Comparison of ENCODE assay signal across 11 cellular contexts in genomic region chr14:36747411-36748184, GRCh38.
A peak's percentile ranks its signal among the peaks of the same experiment; 100 is the strongest.
DNase-seq lines count a peak whose midpoint lies in the region; ATAC-seq, FAIRE-seq and TF ChIP-seq lines count a peak whose summit lies in the region.
"Had no signal": no experiment of that assay in that cellular context is flagged by ENCODE, and none has a peak within 500 bp of the region (broad histone marks: within the 10 kb centered on the region; RNA-seq: fewer than 3 reads in every experiment).

No MANE protein-coding gene starts in this region.

- H3K4me1 ChIP-seq in MM.1S (ENCODE audit: low read length), result no peaks in the 10 kb centered on the region
- H3K4me1 ChIP-seq in H1 (replicated peaks in 1 of 4; ENCODE audit: control insufficient read depth in 3 of 4, insufficient read depth in 4 of 4, low read length in 3 of 4), result peaks cover 0 to 2% (median 0%) of the 10 kb centered on the region in 4 experiments; a peak in 1 of 7 replicates
- peaks cover 2% of the 10 kb centered on the region for H3K4me1 ChIP-seq in prostate gland (replicated peaks)
- H3K4me1 ChIP-seq: Peyer's patch had no signal

- no peak overlapping the region for H3K27ac Mint-ChIP-seq in stimulated activated memory B cell treated with anti-CD40 and anti-IgM and Interleukin-4, amounts not matched to agents 10 μg/mL and 1 μg/mL and 100 μg/mL, for 72 hours
- H3K27ac Mint-ChIP-seq: activated naive CD4-positive, alpha-beta T cell treated with anti-CD3 and anti-CD28 coated beads, Interleukin-2, amount 50 U/mL, for 24 hours had no signal

- no peak overlapping the region for H2AFZ ChIP-seq in MM.1S (ENCODE audit: low read length)
- no peak overlapping the region for H2AFZ ChIP-seq in H1 (ENCODE audit: low read length)

- H4K20me1 ChIP-seq in MM.1S (ENCODE audit: insufficient read depth, low read length), result no peaks in the 10 kb centered on the region
- no peaks in the 10 kb centered on the region for H4K20me1 ChIP-seq in H1 (replicated peaks in 1 of 2; ENCODE audit: control insufficient read depth in 1 of 2, insufficient read depth in 2 of 2, low read length in 2 of 2)

- no peak for FAIRE-seq in H1 (lab: Jason Lieb, UNC)

- H3K36me3 ChIP-seq in MM.1S (replicated peaks; ENCODE audit: insufficient read depth, low read length), result no peaks in the 10 kb centered on the region
- H3K36me3 ChIP-seq in H1 (ENCODE audit: control insufficient read depth in 2 of 4, insufficient read depth in 4 of 4, low read length in 3 of 4), result no peaks in the 10 kb centered on the region
- no peaks in the 10 kb centered on the region for H3K36me3 ChIP-seq in prostate gland
- H3K36me3 ChIP-seq: Peyer's patch had no signal

- H3K4ac ChIP-seq in H1 (replicated peaks; ENCODE audit: insufficient read length, low read depth, low read length), result no peak overlapping the region

- no peak for TF ChIP-seq EP300 in H1 (IDR thresholded peaks at IDR 0.05; ENCODE audit: borderline replicate concordance in 1 of 2, low read depth in 2 of 2, low read length in 2 of 2)

- H3K9ac ChIP-seq in MM.1S (ENCODE audit: low read length) (no peak overlapping the region), H1 (replicated peaks in 1 of 4; ENCODE audit: extremely low read depth in 1 of 4, low read depth in 3 of 4, low read length in 3 of 4) (no peak overlapping the region)

- H4K5ac ChIP-seq in H1 (ENCODE audit: insufficient read length, low read depth, low read length), result no peak overlapping the region

- peak; percentile 44 for TF ChIP-seq CTCF in MM.1S (IDR thresholded peaks at IDR 0.05; ENCODE audit: low read length)
- peak; percentile 21 to 60 (median 41) for TF ChIP-seq CTCF in H1 (IDR thresholded peaks at IDR 0.05; ENCODE audit: control extremely low read depth in 1 of 3, insufficient read depth in 1 of 3, low read depth in 1 of 3, low read length in 3 of 3)
- TF ChIP-seq CTCF in prostate gland (IDR thresholded peaks at IDR 0.05), result peak in 3 of 4 experiments; percentile 7 to 18 (median 18)

- no peak overlapping the region for H2BK15ac ChIP-seq in H1 (ENCODE audit: low read length)

- intact Hi-C loops in prostate gland (cut with DNase I), result no loop called here

- H3K9me3 Mint-ChIP-seq in stimulated activated memory B cell treated with anti-CD40 and anti-IgM and Interleukin-4, amounts not matched to agents 10 μg/mL and 1 μg/mL and 100 μg/mL, for 72 hours, result peaks cover 10% of the 10 kb centered on the region

- no peak overlapping the region for H4K91ac ChIP-seq in H1 (replicated peaks; ENCODE audit: insufficient read length, low read length)

- WGBS in H1 (ENCODE audit: extremely low coverage in 1 of 2, insufficient coverage in 1 of 2, insufficient read length in 1 of 2, insufficient replicate concordance in 2 of 2, low coverage in 1 of 2, low lambda C conversion rate in 2 of 2, missing lambda C conversion rate in 1 of 2), 2 experiments, result 67% methylated on average over 8 of the region's 8 CpGs; no CpG with 5 or more reads in 1 of the 2 experiments
- 73% methylated on average over 8 of the region's 8 CpGs for WGBS in prostate gland

- no peak overlapping the region for H2BK120ac ChIP-seq in H1 (replicated peaks; ENCODE audit: low read depth, low read length)

- H3K18ac ChIP-seq in H1 (ENCODE audit: extremely low read depth, low read length), result no peak overlapping the region

- no peak for TF ChIP-seq POLR2A in H1 (IDR thresholded peaks at IDR 0.05; ENCODE audit: control extremely low read depth in 1 of 2, low read depth in 2 of 2, low read length in 2 of 2)
- TF ChIP-seq POLR2A in prostate gland (IDR thresholded peaks at IDR 0.05), result no peak

- ATAC-seq in stimulated activated memory B cell treated with anti-CD40 and anti-IgM and Interleukin-4, amounts not matched to agents 10 μg/mL and 1 μg/mL and 100 μg/mL, for 72 hours, result no peak

- H3K4me3 ChIP-seq in MM.1S (ENCODE audit: low read length), result no peak overlapping the region
- H3K4me3 ChIP-seq in H1 (ENCODE audit: extremely low read depth in 1 of 4, insufficient read depth in 2 of 4, low read depth in 3 of 4, low read length in 4 of 4), result no peak overlapping the region
- H3K4me3 ChIP-seq in prostate gland, result no peak overlapping the region
- H3K4me3 ChIP-seq: lung, Peyer's patch had no signal

- H2AK5ac ChIP-seq in H1 (ENCODE audit: low read depth, low read length), result no peak overlapping the region

- H3K79me2 ChIP-seq in MM.1S (ENCODE audit: low read length) (no peaks in the 10 kb centered on the region), H1 (ENCODE audit: control insufficient read depth in 1 of 2, insufficient read depth in 2 of 2, low read length in 2 of 2) (no peaks in the 10 kb centered on the region)

- H3K79me1 ChIP-seq in H1 (ENCODE audit: low read depth, low read length), result no peaks in the 10 kb centered on the region

- no peak overlapping the region for H2BK5ac ChIP-seq in H1 (ENCODE audit: low read depth, low read length)

- CTCF ChIA-PET in H1 (lab: Charles Lee; ENCODE audit: partially characterized antibody), result interaction anchor here (0.6 to 3.2 kb wide), 50 partner anchors 8 to 842 kb away, joined by 3 to 103 read pairs (median 4); partner anchors contain the start of gene PAX9

- no peak overlapping the region for H3K27ac ChIP-seq in MM.1S (ENCODE audit: low read length)
- H3K27ac ChIP-seq in H1 (ENCODE audit: low read depth, low read length), result no peak overlapping the region
- no peak overlapping the region for H3K27ac ChIP-seq in prostate gland
- H3K27ac ChIP-seq: Peyer's patch had no signal

- no peaks in the 10 kb centered on the region for H3K23me2 ChIP-seq in H1 (ENCODE audit: low read depth, low read length)

- peak; percentile 8 to 37; a peak in 1 of 4 replicates for TF ChIP-seq RAD21 in H1 (IDR thresholded peaks at IDR 0.05 in 1 of 2, conservative IDR thresholded peaks at IDR 0.05 in 1 of 2; ENCODE audit: low read depth in 2 of 2, low read length in 2 of 2)

- H3F3A ChIP-seq in MM.1S (ENCODE audit: insufficient read depth, low read length), result no peaks in the 10 kb centered on the region

- H3K23ac ChIP-seq in H1 (ENCODE audit: insufficient read length), result no peak overlapping the region

- H3K9me3 ChIP-seq in MM.1S (replicated peaks; ENCODE audit: insufficient read depth, low read length) (no peaks in the 10 kb centered on the region), H1 (ENCODE audit: insufficient read depth in 2 of 2, low read depth in 1 of 2, low read length in 1 of 2) (no peaks in the 10 kb centered on the region), prostate gland (no peaks in the 10 kb centered on the region)
- H3K9me3 ChIP-seq: Peyer's patch had no signal

- no peaks in the 10 kb centered on the region for H3K27me3 Mint-ChIP-seq in stimulated activated memory B cell treated with anti-CD40 and anti-IgM and Interleukin-4, amounts not matched to agents 10 μg/mL and 1 μg/mL and 100 μg/mL, for 72 hours
- H3K27me3 Mint-ChIP-seq: activated naive CD4-positive, alpha-beta T cell treated with anti-CD3 and anti-CD28 coated beads, Interleukin-2, amount 50 U/mL, for 24 hours had no signal

- POLR2A ChIA-PET in H1 (lab: Charles Lee; ENCODE audit: partially characterized antibody), result interaction anchor here (0.7 kb wide), 1 partner anchor 20 kb away, joined by 3 read pairs; no protein-coding TSS in a partner anchor

- DNase-seq in NCI-H446 (lab: John Stamatoyannopoulos, UW) (peak; percentile 16 to 31), NCI-H446 treated with DMSO at 0.1 percent for 48 hours (lab: John Stamatoyannopoulos, UW) (no peak), MM.1S (no peak), H1 (ENCODE audit: low read depth in 1 of 2, low spot score in 2 of 2) (no peak), prostate gland (ENCODE audit: low spot score) (no peak), NCI-H2029 (lab: John Stamatoyannopoulos, UW) (no peak), middle frontal gyrus (ENCODE audit: extremely low spot score, low spot score) (no peak)
- DNase-seq: Peyer's patch had no signal

- H3K4me3 Mint-ChIP-seq in stimulated activated memory B cell treated with anti-CD40 and anti-IgM and Interleukin-4, amounts not matched to agents 10 μg/mL and 1 μg/mL and 100 μg/mL, for 72 hours, result no peak overlapping the region
- H3K4me3 Mint-ChIP-seq: activated naive CD4-positive, alpha-beta T cell treated with anti-CD3 and anti-CD28 coated beads, Interleukin-2, amount 50 U/mL, for 24 hours had no signal

- H3K4me1 Mint-ChIP-seq in stimulated activated memory B cell treated with anti-CD40 and anti-IgM and Interleukin-4, amounts not matched to agents 10 μg/mL and 1 μg/mL and 100 μg/mL, for 72 hours, result no peaks in the 10 kb centered on the region
- H3K4me1 Mint-ChIP-seq: activated naive CD4-positive, alpha-beta T cell treated with anti-CD3 and anti-CD28 coated beads, Interleukin-2, amount 50 U/mL, for 24 hours had no signal

- H3K4me2 ChIP-seq in MM.1S (ENCODE audit: low read depth, low read length) (no peak overlapping the region), H1 (ENCODE audit: insufficient read depth in 1 of 2, low read depth in 2 of 2, low read length in 2 of 2) (no peak overlapping the region)

- H3K27me3 ChIP-seq in MM.1S (replicated peaks; ENCODE audit: insufficient read depth, low read length), result no peaks in the 10 kb centered on the region
- no peaks in the 10 kb centered on the region for H3K27me3 ChIP-seq in H1 (replicated peaks in 1 of 4; ENCODE audit: control insufficient read depth in 3 of 4, extremely low read depth in 1 of 4, insufficient read depth in 3 of 4, low read length in 3 of 4)
- H3K27me3 ChIP-seq in prostate gland (replicated peaks; ENCODE audit: insufficient read depth), result no peaks in the 10 kb centered on the region
- H3K27me3 ChIP-seq: Peyer's patch had no signal

- no peak overlapping the region for H2BK12ac ChIP-seq in H1 (ENCODE audit: low read depth, low read length)

- no peak overlapping the region for H2BK20ac ChIP-seq in H1 (ENCODE audit: low read length)

- H3K14ac ChIP-seq in H1 (ENCODE audit: insufficient read length), result no peak overlapping the region

- H3K36me3 Mint-ChIP-seq in stimulated activated memory B cell treated with anti-CD40 and anti-IgM and Interleukin-4, amounts not matched to agents 10 μg/mL and 1 μg/mL and 100 μg/mL, for 72 hours, result no peaks in the 10 kb centered on the region
- H3K36me3 Mint-ChIP-seq: activated naive CD4-positive, alpha-beta T cell treated with anti-CD3 and anti-CD28 coated beads, Interleukin-2, amount 50 U/mL, for 24 hours had no signal

- H4K8ac ChIP-seq in H1 (ENCODE audit: extremely low read depth, insufficient read depth, low read length), result no peak overlapping the region

- H3K9me2 ChIP-seq in MM.1S (replicated peaks; ENCODE audit: insufficient read depth, low read length), result no peaks in the 10 kb centered on the region

- H3K56ac ChIP-seq in H1 (replicated peaks; ENCODE audit: insufficient read length, low read depth, low read length), result no peak overlapping the region

TF ChIP-seq in H1, 55 proteins besides CTCF, POLR2A, EP300 and RAD21 (continues in another document):
- no peak for TF ChIP-seq RFX5 (IDR thresholded peaks at IDR 0.05; ENCODE audit: borderline replicate concordance, low read depth, low read length)
- no peak for TF ChIP-seq JUND (IDR thresholded peaks at IDR 0.05; ENCODE audit: low read length)
- TF ChIP-seq BRCA1 (IDR thresholded peaks at IDR 0.05; ENCODE audit: low read depth, low read length), result no peak
- no peak for TF ChIP-seq KDM5A (IDR thresholded peaks at IDR 0.05; ENCODE audit: low read length)
- no peak for TF ChIP-seq CBX5 (IDR thresholded peaks at IDR 0.05; ENCODE audit: low read depth, low read length)
- TF ChIP-seq GTF2F1 (IDR thresholded peaks at IDR 0.05; ENCODE audit: borderline replicate concordance, low read depth, low read length), result no peak
- TF ChIP-seq JUN (IDR thresholded peaks at IDR 0.05; ENCODE audit: low read depth, low read length), result no peak

Comparison
In these comparisons a context has a peak if more than half of its experiments do, and no peak if none do; other contexts are left out.
1. DNase-seq: peak in NCI-H446 (2 of 2); none in NCI-H446 treated with DMSO at 0.1 percent for 48 hours (single experiment), MM.1S (single experiment), H1 (0 of 2), prostate gland (single experiment), NCI-H2029 (single experiment) and middle frontal gyrus (single experiment).
2. Peak in every context shown above with its lines, with median percentiles within 50 percentile points of each other: CTCF ChIP-seq.